Comparison of ENCODE assay signal across 13 cellular contexts in genomic region chr22:47012589-47013365, GRCh38.
DNase-seq lines count a peak whose midpoint lies in the region; ATAC-seq, FAIRE-seq and TF ChIP-seq lines count a peak whose summit lies in the region.
"Had no signal": no experiment of that assay in that cellular context is flagged by ENCODE, and none has a peak within 500 bp of the region (broad histone marks: within the 10 kb centered on the region; RNA-seq: fewer than 3 reads in every experiment).

No MANE protein-coding gene starts in this region.

- no peak overlapping the region for H3K9ac ChIP-seq in OCI-LY1 (ENCODE audit: low read length)
- H3K9ac ChIP-seq: KMS-11 had no signal

- H3K4me3 Mint-ChIP-seq in activated naive CD8-positive, alpha-beta T cell treated with anti-CD3 and anti-CD28 coated beads, Interleukin-2, amount 10 ng/mL, durations not matched to agents 7 days and 5 days: no peak overlapping the region
- H3K4me3 Mint-ChIP-seq in activated naive CD8-positive, alpha-beta T cell treated with anti-CD3 and anti-CD28 coated beads for 36 hours: no peak overlapping the region
- no peak overlapping the region for H3K4me3 Mint-ChIP-seq in activated CD8-positive, alpha-beta T cell treated with anti-CD3 and anti-CD28 coated beads, Interleukin-2, amount 10 ng/mL, durations not matched to agents 7 days and 5 days
- H3K4me3 Mint-ChIP-seq: activated CD8-positive, alpha-beta T cell treated with anti-CD3 and anti-CD28 coated beads for 36 hours; CD8-positive, alpha-beta T cell had no signal

- H3K36me3 ChIP-seq in OCI-LY1 (ENCODE audit: insufficient read depth, low read length): peaks cover 26% of the 10 kb centered on the region
- H3K36me3 ChIP-seq: thoracic aorta had no signal

- H2AFZ ChIP-seq in OCI-LY1 (ENCODE audit: low read length): no peak overlapping the region

- no peaks in the 10 kb centered on the region for H3K27me3 Mint-ChIP-seq in activated naive CD8-positive, alpha-beta T cell treated with anti-CD3 and anti-CD28 coated beads, Interleukin-2, amount 10 ng/mL, durations not matched to agents 7 days and 5 days
- H3K27me3 Mint-ChIP-seq in activated naive CD8-positive, alpha-beta T cell treated with anti-CD3 and anti-CD28 coated beads for 36 hours: no peaks in the 10 kb centered on the region
- H3K27me3 Mint-ChIP-seq in activated CD8-positive, alpha-beta T cell treated with anti-CD3 and anti-CD28 coated beads, Interleukin-2, amount 10 ng/mL, durations not matched to agents 7 days and 5 days (ENCODE audit: low read depth): no peaks in the 10 kb centered on the region
- H3K27me3 Mint-ChIP-seq: activated CD8-positive, alpha-beta T cell treated with anti-CD3 and anti-CD28 coated beads for 36 hours had no signal

- POLR2A ChIA-PET in activated naive CD8-positive, alpha-beta T cell treated with anti-CD3 and anti-CD28 coated beads, Interleukin-2, amount 10 ng/mL, durations not matched to agents 7 days and 5 days (lab: Charles Lee): no interaction called here
- POLR2A ChIA-PET in activated CD8-positive, alpha-beta T cell treated with anti-CD3 and anti-CD28 coated beads, Interleukin-2, amount 10 ng/mL, durations not matched to agents 7 days and 5 days (lab: Charles Lee): no interaction called here

- H3K9me2 ChIP-seq in OCI-LY1 (ENCODE audit: low read depth, low read length): no peaks in the 10 kb centered on the region

- H3K79me2 ChIP-seq in OCI-LY1 (ENCODE audit: insufficient read depth, low read length): no peaks in the 10 kb centered on the region; the same call in 1 of the 2 replicates

- H3K4me3 ChIP-seq in OCI-LY1 (ENCODE audit: low read depth, low read length, poor library complexity, severe bottlenecking): no peak overlapping the region
- H3K4me3 ChIP-seq: thoracic aorta had no signal

- no peak overlapping the region for H3K27ac ChIP-seq in OCI-LY1 (ENCODE audit: low read depth, low read length, poor library complexity, severe bottlenecking)
- H3K27ac ChIP-seq: KMS-11, thoracic aorta had no signal

- peaks cover 7% of the 10 kb centered on the region for H3K36me3 Mint-ChIP-seq in activated naive CD8-positive, alpha-beta T cell treated with anti-CD3 and anti-CD28 coated beads, Interleukin-2, amount 10 ng/mL, durations not matched to agents 7 days and 5 days
- peaks cover 8% of the 10 kb centered on the region for H3K36me3 Mint-ChIP-seq in activated naive CD8-positive, alpha-beta T cell treated with anti-CD3 and anti-CD28 coated beads for 36 hours
- H3K36me3 Mint-ChIP-seq in activated CD8-positive, alpha-beta T cell treated with anti-CD3 and anti-CD28 coated beads, Interleukin-2, amount 10 ng/mL, durations not matched to agents 7 days and 5 days (ENCODE audit: low read depth): peaks cover 6% of the 10 kb centered on the region
- H3K36me3 Mint-ChIP-seq: immature natural killer cell had no signal

- H3K9me3 Mint-ChIP-seq in activated naive CD8-positive, alpha-beta T cell treated with anti-CD3 and anti-CD28 coated beads, Interleukin-2, amount 10 ng/mL, durations not matched to agents 7 days and 5 days: no peaks in the 10 kb centered on the region
- no peaks in the 10 kb centered on the region for H3K9me3 Mint-ChIP-seq in activated naive CD8-positive, alpha-beta T cell treated with anti-CD3 and anti-CD28 coated beads for 36 hours
- H3K9me3 Mint-ChIP-seq in activated CD8-positive, alpha-beta T cell treated with anti-CD3 and anti-CD28 coated beads, Interleukin-2, amount 10 ng/mL, durations not matched to agents 7 days and 5 days (ENCODE audit: insufficient read depth): no peaks in the 10 kb centered on the region
- H3K9me3 Mint-ChIP-seq: activated CD8-positive, alpha-beta T cell treated with anti-CD3 and anti-CD28 coated beads for 36 hours; CD8-positive, alpha-beta T cell; immature natural killer cell had no signal

- no peaks in the 10 kb centered on the region; the same call in 1 of the 2 replicates for H3K9me3 ChIP-seq in OCI-LY1 (ENCODE audit: low read length)
- H3K9me3 ChIP-seq: thoracic aorta had no signal

- H3F3A ChIP-seq in OCI-LY1 (ENCODE audit: insufficient read depth, low read length): no peaks in the 10 kb centered on the region

- H3K4me2 ChIP-seq in OCI-LY1 (ENCODE audit: low read length): no peak overlapping the region
- H3K4me2 ChIP-seq: KMS-11 had no signal

- DNase-seq in activated naive CD8-positive, alpha-beta T cell treated with anti-CD3 and anti-CD28 coated beads, Interleukin-2, amount 10 ng/mL, durations not matched to agents 7 days and 5 days: peak; percentile 12
- no peak for DNase-seq in activated naive CD8-positive, alpha-beta T cell treated with anti-CD3 and anti-CD28 coated beads for 36 hours
- DNase-seq in fibroblast of peridontal ligament (ENCODE audit: extremely low read depth) (peak; percentile 66), smooth muscle cell of the brain vasculature (ENCODE audit: low read depth, low spot score) (peak; percentile 15), HTR-8/SVneo (ENCODE audit: insufficient read length, low spot score) (no peak), GM10266 (ENCODE audit: extremely low spot score) (no peak)
- DNase-seq in activated CD8-positive, alpha-beta T cell treated with anti-CD3 and anti-CD28 coated beads, Interleukin-2, amount 10 ng/mL, durations not matched to agents 7 days and 5 days: no peak
- DNase-seq: activated CD8-positive, alpha-beta T cell treated with anti-CD3 and anti-CD28 coated beads for 36 hours; CD8-positive, alpha-beta T cell; immature natural killer cell had no signal

- H3K4me1 ChIP-seq in OCI-LY1 (ENCODE audit: insufficient read depth, low read length, severe bottlenecking): no peaks in the 10 kb centered on the region

- CTCF ChIA-PET in activated CD8-positive, alpha-beta T cell treated with anti-CD3 and anti-CD28 coated beads, Interleukin-2, amount 10 ng/mL, durations not matched to agents 7 days and 5 days (lab: Charles Lee): interaction anchor here (0.9 to 1.2 kb wide), 2 partner anchors 10 to 254 kb away, joined by 3 to 4 read pairs; no protein-coding TSS in a partner anchor

- no peaks in the 10 kb centered on the region for H3K27me3 ChIP-seq in OCI-LY1 (ENCODE audit: insufficient read depth, low read length)

- H3K27ac Mint-ChIP-seq in activated naive CD8-positive, alpha-beta T cell treated with anti-CD3 and anti-CD28 coated beads, Interleukin-2, amount 10 ng/mL, durations not matched to agents 7 days and 5 days: no peak overlapping the region
- H3K27ac Mint-ChIP-seq in activated naive CD8-positive, alpha-beta T cell treated with anti-CD3 and anti-CD28 coated beads for 36 hours: no peak overlapping the region
- no peak overlapping the region for H3K27ac Mint-ChIP-seq in activated CD8-positive, alpha-beta T cell treated with anti-CD3 and anti-CD28 coated beads, Interleukin-2, amount 10 ng/mL, durations not matched to agents 7 days and 5 days
- H3K27ac Mint-ChIP-seq: activated CD8-positive, alpha-beta T cell treated with anti-CD3 and anti-CD28 coated beads for 36 hours; CD8-positive, alpha-beta T cell had no signal

- TF ChIP-seq CTCF in OCI-LY1 (IDR thresholded peaks at IDR 0.05; ENCODE audit: low read length) (peak; percentile 26; the same call in 1 of the 2 replicates), GM10266 (IDR thresholded peaks at IDR 0.05; ENCODE audit: control insufficient read depth, insufficient read depth, low read depth, missing control alignments) (no peak)

- H3K4me1 Mint-ChIP-seq in activated naive CD8-positive, alpha-beta T cell treated with anti-CD3 and anti-CD28 coated beads, Interleukin-2, amount 10 ng/mL, durations not matched to agents 7 days and 5 days: peaks cover 7% of the 10 kb centered on the region
- H3K4me1 Mint-ChIP-seq in activated naive CD8-positive, alpha-beta T cell treated with anti-CD3 and anti-CD28 coated beads for 36 hours: no peaks in the 10 kb centered on the region
- H3K4me1 Mint-ChIP-seq in activated CD8-positive, alpha-beta T cell treated with anti-CD3 and anti-CD28 coated beads, Interleukin-2, amount 10 ng/mL, durations not matched to agents 7 days and 5 days (ENCODE audit: low read depth): peaks cover 11% of the 10 kb centered on the region

- ATAC-seq in activated naive CD8-positive, alpha-beta T cell treated with anti-CD3 and anti-CD28 coated beads, Interleukin-2, amount 10 ng/mL, durations not matched to agents 7 days and 5 days (ENCODE audit: low read depth): no peak
- ATAC-seq in activated CD8-positive, alpha-beta T cell treated with anti-CD3 and anti-CD28 coated beads, Interleukin-2, amount 10 ng/mL, durations not matched to agents 7 days and 5 days: no peak
- ATAC-seq: activated CD8-positive, alpha-beta T cell treated with anti-CD3 and anti-CD28 coated beads for 36 hours; CD8-positive, alpha-beta T cell had no signal

- H4K20me1 ChIP-seq in OCI-LY1 (ENCODE audit: insufficient read depth, low read length): no peaks in the 10 kb centered on the region

- no peak for FAIRE-seq in HTR-8/SVneo (lab: Jason Lieb, UNC)

Comparison
In these comparisons a context has a peak if more than half of its experiments do, and no peak if none do; other contexts are left out.
1. DNase-seq: peak in activated naive CD8-positive, alpha-beta T cell treated with anti-CD3 and anti-CD28 coated beads, Interleukin-2, amount 10 ng/mL, durations not matched to agents 7 days and 5 days (single experiment), fibroblast of peridontal ligament (single experiment) and smooth muscle cell of the brain vasculature (single experiment); none in activated naive CD8-positive, alpha-beta T cell treated with anti-CD3 and anti-CD28 coated beads for 36 hours (single experiment), activated CD8-positive, alpha-beta T cell treated with anti-CD3 and anti-CD28 coated beads, Interleukin-2, amount 10 ng/mL, durations not matched to agents 7 days and 5 days (single experiment), HTR-8/SVneo (single experiment) and GM10266 (single experiment).